Comparison of ENCODE assay signal across 16 cellular contexts in the genomic region with DNA sequence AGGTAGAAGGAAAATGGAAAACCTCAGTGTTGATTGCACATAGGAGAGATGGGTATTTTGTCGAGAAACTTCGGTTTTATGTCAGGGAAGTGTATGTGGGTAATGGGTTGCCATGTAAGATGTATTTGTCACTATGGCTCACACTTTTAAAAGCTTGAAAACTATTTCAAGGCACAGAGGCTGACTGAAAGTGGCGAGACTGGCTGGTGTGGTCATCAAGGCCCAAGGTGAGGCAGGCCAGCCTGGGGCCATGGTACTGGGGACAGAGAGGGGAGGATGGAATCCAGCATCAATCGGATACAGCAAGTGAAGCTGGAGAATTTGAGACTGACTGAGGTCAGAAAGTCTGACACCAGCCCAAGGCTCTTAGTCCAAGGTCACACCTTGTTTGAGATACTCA. TPM values are rescaled to one million over a fixed set of nuclear protein-coding genes. Genes with fewer than 3 reads are reported as not detected.
DNase-seq lines count a peak whose midpoint lies in the region; ATAC-seq and TF ChIP-seq lines count a peak whose summit lies in the region.
"Had no signal": no experiment of that assay in that cellular context is flagged by ENCODE, and none has a peak within 500 bp of the region (broad histone marks: within the 10 kb centered on the region; RNA-seq: fewer than 3 reads in every experiment).

No MANE protein-coding gene starts in this region.

- no peak overlapping the region for H4K12ac ChIP-seq in trophoblast cell (ENCODE audit: low read depth, low read length)

- no peak overlapping the region for H4K91ac ChIP-seq in trophoblast cell (ENCODE audit: low read depth, low read length)

- H3K9ac ChIP-seq in trophoblast cell (ENCODE audit: low read length): no peak overlapping the region
- H3K9ac ChIP-seq: BLaER1 had no signal

- no peak overlapping the region for H3K4me3 Mint-ChIP-seq in MCF 10A (ENCODE audit: unreplicated experiment)
- no peak overlapping the region for H3K4me3 Mint-ChIP-seq in dendritic cell treated with granulocyte-macrophage colony-stimulating factor and Interleukin-4, amounts not matched to agents 40 ng/mL and 50 ng/mL, for 4 days

- H3K23ac ChIP-seq in trophoblast cell (ENCODE audit: low read length): no peak overlapping the region

- CTCF ChIA-PET in MCF 10A (lab: Yijun Ruan, JAX): interaction anchor here (1.0 kb wide), 1 partner anchor 51 kb away, joined by 3 read pairs; no protein-coding TSS in a partner anchor

- DNase-seq in MCF 10A (ENCODE audit: unreplicated experiment): no peak
- no peak for DNase-seq in breast epithelium (ENCODE audit: low spot score in 2 of 2)
- DNase-seq in trophoblast cell: peak; percentile 61 to 67
- no peak for DNase-seq in stimulated activated naive CD4-positive, alpha-beta T cell (lab: John Stamatoyannopoulos, UW)
- no peak for DNase-seq in GDM1 (lab: John Stamatoyannopoulos, UW)
- DNase-seq: COR-L47, KG1, NCI-H1436, NCI-H2029 treated with DMSO at 0.1 percent for 48 hours, NCI-H2171 treated with DMSO at 0.1 percent for 48 hours, NCI-H446 treated with DMSO at 0.1 percent for 48 hours, RPMI8226 had no signal

- no peaks in the 10 kb centered on the region for H3K79me1 ChIP-seq in trophoblast cell (ENCODE audit: low read length)

- no peak overlapping the region for H3K4ac ChIP-seq in trophoblast cell (ENCODE audit: low read depth, low read length)

- H3K27ac Mint-ChIP-seq in MCF 10A (ENCODE audit: low read depth, unreplicated experiment): peak overlapping the region; percentile 29
- peak overlapping the region; percentile 37 for H3K27ac Mint-ChIP-seq in dendritic cell treated with granulocyte-macrophage colony-stimulating factor and Interleukin-4, amounts not matched to agents 40 ng/mL and 50 ng/mL, for 4 days

- H2BK12ac ChIP-seq in trophoblast cell (ENCODE audit: low read length): no peak overlapping the region

- H3K9me3 ChIP-seq in breast epithelium: no peaks in the 10 kb centered on the region
- no peaks in the 10 kb centered on the region for H3K9me3 ChIP-seq in trophoblast cell (ENCODE audit: insufficient read depth, low read depth, low read length)
- H3K9me3 ChIP-seq: BLaER1 had no signal

- H3K4me1 ChIP-seq in breast epithelium (peaks cover 4 to 21% of the 10 kb centered on the region in 2 donors), trophoblast cell (ENCODE audit: control insufficient read depth in 1 of 2, insufficient read depth in 2 of 2, low read length in 2 of 2) (peaks cover 7 to 9% of the 10 kb centered on the region in 2 experiments)

- H3K4me1 Mint-ChIP-seq in MCF 10A (ENCODE audit: insufficient read depth, unreplicated experiment): no peaks in the 10 kb centered on the region
- H3K4me1 Mint-ChIP-seq in dendritic cell treated with granulocyte-macrophage colony-stimulating factor and Interleukin-4, amounts not matched to agents 40 ng/mL and 50 ng/mL, for 4 days (ENCODE audit: low read depth): peaks cover 45% of the 10 kb centered on the region

- WGBS in trophoblast cell (ENCODE audit: extremely low coverage, insufficient coverage, insufficient read length): no CpG with 5 or more reads among the region's 4 CpGs

- TF ChIP-seq POLR2A in breast epithelium (IDR thresholded peaks at IDR 0.05): no peak

- peaks cover 60% of the 10 kb centered on the region for H3K36me3 Mint-ChIP-seq in MCF 10A (ENCODE audit: insufficient read depth, unreplicated experiment)
- H3K36me3 Mint-ChIP-seq in dendritic cell treated with granulocyte-macrophage colony-stimulating factor and Interleukin-4, amounts not matched to agents 40 ng/mL and 50 ng/mL, for 4 days (ENCODE audit: low read depth): peaks cover 100% of the 10 kb centered on the region

- no peak overlapping the region for H2AFZ ChIP-seq in trophoblast cell (ENCODE audit: insufficient read depth, low read length, poor library complexity)

- no peak overlapping the region for H2AK5ac ChIP-seq in trophoblast cell (ENCODE audit: low read length)

- peaks cover 2% of the 10 kb centered on the region for H3K79me2 ChIP-seq in trophoblast cell (ENCODE audit: control insufficient read depth, insufficient read depth, low read length, poor library complexity)

- no peak overlapping the region for H3K18ac ChIP-seq in trophoblast cell (ENCODE audit: low read length)

- H3K27me3 ChIP-seq in breast epithelium: no peaks in the 10 kb centered on the region
- H3K27me3 ChIP-seq in trophoblast cell (ENCODE audit: insufficient read depth, low read length): no peaks in the 10 kb centered on the region
- H3K27me3 ChIP-seq: BLaER1 had no signal

- no TSS peak for BruUV-seq in MCF 10A (replicated peaks; lab: Mats Ljungman, UMichigan)

- H3K27ac ChIP-seq in breast epithelium (no peak overlapping the region), trophoblast cell (ENCODE audit: low read depth, low read length) (no peak overlapping the region)
- H3K27ac ChIP-seq: BLaER1 had no signal

- H3K27me3 Mint-ChIP-seq in MCF 10A (ENCODE audit: insufficient read depth, unreplicated experiment): no peaks in the 10 kb centered on the region
- H3K27me3 Mint-ChIP-seq in dendritic cell treated with granulocyte-macrophage colony-stimulating factor and Interleukin-4, amounts not matched to agents 40 ng/mL and 50 ng/mL, for 4 days: no peaks in the 10 kb centered on the region

- POLR2A ChIA-PET in MCF 10A (lab: Yijun Ruan, JAX): interaction anchor here (0.9 kb wide), 1 partner anchor 12 kb away, joined by 3 read pairs; no protein-coding TSS in a partner anchor

- H3K4me3 ChIP-seq in breast epithelium: no peak overlapping the region
- H3K4me3 ChIP-seq in trophoblast cell (ENCODE audit: low read depth, low read length): no peak overlapping the region
- H3K4me3 ChIP-seq: BLaER1 had no signal

- no peak overlapping the region for H2BK5ac ChIP-seq in trophoblast cell (ENCODE audit: low read depth, low read length, poor library complexity)

- no peak overlapping the region for H2BK120ac ChIP-seq in trophoblast cell (ENCODE audit: insufficient read depth, low read length, poor library complexity)

- no peak for ATAC-seq in HG02973 (IDR thresholded peaks at IDR 0.05; ENCODE audit: unreplicated experiment)
- ATAC-seq: HepG2 had no signal

- TF ChIP-seq CTCF in MCF 10A (IDR thresholded peaks at IDR 0.05; ENCODE audit: unreplicated experiment): no peak
- no peak for TF ChIP-seq CTCF in breast epithelium (IDR thresholded peaks at IDR 0.05)

- no peak overlapping the region for H4K8ac ChIP-seq in trophoblast cell (ENCODE audit: low read depth, low read length)

- peaks cover 4% of the 10 kb centered on the region for H3K36me3 ChIP-seq in breast epithelium
- peaks cover 47 to 67% of the 10 kb centered on the region in 2 experiments for H3K36me3 ChIP-seq in trophoblast cell (ENCODE audit: control insufficient read depth in 1 of 2, insufficient read depth in 2 of 2, low read length in 2 of 2)

- H3K14ac ChIP-seq in trophoblast cell (ENCODE audit: low read length): no peak overlapping the region

- intact Hi-C loops in MCF 10A (cut with micrococcal nuclease) (no loop called here), breast epithelium (cut with DNase I; ENCODE audit: low total_unique reads) (loop anchor here (10.0 kb wide), 2 partner anchors 162 to 332 kb away; a partner anchor contains a TSS)
- intact Hi-C loops in dendritic cell treated with granulocyte-macrophage colony-stimulating factor and Interleukin-4, amounts not matched to agents 40 ng/mL and 50 ng/mL, for 4 days (cut with micrococcal nuclease): no loop called here

- H3K9me3 Mint-ChIP-seq in MCF 10A (ENCODE audit: unreplicated experiment): no peaks in the 10 kb centered on the region
- H3K9me3 Mint-ChIP-seq in dendritic cell treated with granulocyte-macrophage colony-stimulating factor and Interleukin-4, amounts not matched to agents 40 ng/mL and 50 ng/mL, for 4 days: no peaks in the 10 kb centered on the region

- no peak overlapping the region for H3K4me2 ChIP-seq in trophoblast cell (ENCODE audit: low read length)
- H3K4me2 ChIP-seq: BLaER1 had no signal

RNA-seq across cellular contexts. Expression of a gene that starts 51.8 kb away (rescaled TPM):
- total RNA-seq in MCF 10A (2022) (23.2 and 24.8 TPM in 2 replicates), breast epithelium (10 to 100 TPM; 26.9 to 32.8 (median 31.0) TPM)
- 31.2 and 33.6 TPM in 2 replicates for polyA plus RNA-seq in trophoblast cell (2013)

Comparison
In these comparisons a context has a peak if more than half of its experiments do, and no peak if none do; other contexts are left out.
1. DNase-seq: peak in trophoblast cell (2 of 2); none in MCF 10A (single experiment), breast epithelium (0 of 2), stimulated activated naive CD4-positive, alpha-beta T cell (0 of 6) and GDM1 (single experiment).